8 cellular contexts compared by ENCODE assay signal in genomic region chr15:42736793-42737528, GRCh38. TPM values are rescaled to one million over a fixed set of nuclear protein-coding genes. Genes with fewer than 3 reads are reported as not detected.
DNase-seq lines count a peak whose midpoint lies in the region; ATAC-seq and TF ChIP-seq lines count a peak whose summit lies in the region.

TSS of gene CDAN1 (minus strand) at chr15:42737128. CDS start at chr15:42737102, 26 bp downstream.

- TF ChIP-seq CTCF in Peyer's patch (IDR thresholded peaks at IDR 0.05), result peak in 2 of 6 experiments; percentile 17 to 19
- TF ChIP-seq CTCF in esophagus muscularis mucosa (IDR thresholded peaks at IDR 0.05), result peak in 2 of 3 experiments; percentile 13 to 33

- no peaks in the 10 kb centered on the region for H3K27me3 Mint-ChIP-seq in activated T-cell treated with anti-CD3 and anti-CD28 coated beads, Interleukin-2, amount 50 U/mL, for 4 hours (ENCODE audit: low read depth)

- intact Hi-C loops in esophagus muscularis mucosa (cut with DNase I), result loop anchor here (10.0 kb wide), 1 partner anchor 188 kb away; the partner anchor contains the start of gene TTBK2

- H3K36me3 Mint-ChIP-seq in activated T-cell treated with anti-CD3 and anti-CD28 coated beads, Interleukin-2, amount 50 U/mL, for 4 hours (ENCODE audit: insufficient read depth), result peaks cover 15% of the 10 kb centered on the region

- H3K4me3 Mint-ChIP-seq in activated T-cell treated with anti-CD3 and anti-CD28 coated beads, Interleukin-2, amount 50 U/mL, for 4 hours, result peak within 1 kb of the TSS; percentile 79

- H3K4me3 ChIP-seq in Peyer's patch (peak within 1 kb of the TSS; percentile 89 to 94 (median 93)), esophagus muscularis mucosa (peak within 1 kb of the TSS; percentile 69 to 92 (median 86)), muscle layer of duodenum (ENCODE audit: low read depth in 1 of 2, low read length in 2 of 2) (peak within 1 kb of the TSS; percentile 78 to 90)

- peak within 1 kb of the TSS; percentile 79 to 88 (median 80) for H3K27ac ChIP-seq in Peyer's patch
- H3K27ac ChIP-seq in esophagus muscularis mucosa (replicated peaks in 1 of 4), result peak within 1 kb of the TSS; percentile 89 to 93 (median 92)
- peak within 1 kb of the TSS; percentile 80 for H3K27ac ChIP-seq in muscle layer of duodenum (ENCODE audit: low read length)

- WGBS in esophagus muscularis mucosa, result under 1% methylated on average over 7 of the region's 76 CpGs

- H3K27me3 ChIP-seq in Peyer's patch (no peaks in the 10 kb centered on the region), esophagus muscularis mucosa (no peaks in the 10 kb centered on the region), muscle layer of duodenum (ENCODE audit: low read depth, low read length) (no peaks in the 10 kb centered on the region)

- no peaks in the 10 kb centered on the region for H3K9me3 Mint-ChIP-seq in activated T-cell treated with anti-CD3 and anti-CD28 coated beads, Interleukin-2, amount 50 U/mL, for 4 hours

- peak; percentile 76 for ATAC-seq in GM21515 (IDR thresholded peaks at IDR 0.05; ENCODE audit: unreplicated experiment)
- peak; percentile 95 for ATAC-seq in activated T-cell treated with anti-CD3 and anti-CD28 coated beads, Interleukin-2, amount 50 U/mL, for 4 hours

- DNase-seq in D341Med (ENCODE audit: low spot score), result peak; percentile 100
- DNase-seq in HuH-7.5 (ENCODE audit: low spot score), result peak; percentile 93
- peak; percentile 79 to 96 (median 95) for DNase-seq in Peyer's patch
- DNase-seq in activated T-cell treated with anti-CD3 and anti-CD28 coated beads, Interleukin-2, amount 50 U/mL, for 4 hours, result peak; percentile 91
- DNase-seq in esophagus muscularis mucosa (ENCODE audit: extremely low spot score), result peak; percentile 97
- peak; percentile 85 to 88 for DNase-seq in stimulated activated CD8-positive, alpha-beta memory T cell treated with anti-CD3 and anti-CD28 coated beads, Interleukin-7, amount 100 ng/mL, for 1 hour (ENCODE audit: low read depth in 2 of 2)

- TF ChIP-seq POLR2A in Peyer's patch (IDR thresholded peaks at IDR 0.05), result peak; percentile 48 to 51
- TF ChIP-seq POLR2A in esophagus muscularis mucosa (IDR thresholded peaks at IDR 0.05; ENCODE audit: low read depth), result no peak

- H3K9me3 ChIP-seq in Peyer's patch (no peaks in the 10 kb centered on the region), esophagus muscularis mucosa (no peaks in the 10 kb centered on the region), muscle layer of duodenum (ENCODE audit: control insufficient read depth in 1 of 2, low read length in 2 of 2) (no peaks in the 10 kb centered on the region)

- peaks cover 22% of the 10 kb centered on the region for H3K4me1 Mint-ChIP-seq in activated T-cell treated with anti-CD3 and anti-CD28 coated beads, Interleukin-2, amount 50 U/mL, for 4 hours (ENCODE audit: low read depth)

- no peak for TF ChIP-seq EP300 in esophagus muscularis mucosa (IDR thresholded peaks at IDR 0.05)

- H3K4me1 ChIP-seq in Peyer's patch (peaks cover 0 to 18% (median 6%) of the 10 kb centered on the region in 4 donors), esophagus muscularis mucosa (peaks cover 22 to 40% (median 29%) of the 10 kb centered on the region in 4 donors), muscle layer of duodenum (ENCODE audit: control insufficient read depth in 1 of 2, insufficient read depth in 2 of 2, low read length in 2 of 2) (peaks cover 7 to 16% of the 10 kb centered on the region in 2 donors)

- peaks cover 0 to 22% (median 0%) of the 10 kb centered on the region in 3 donors for H3K36me3 ChIP-seq in Peyer's patch
- peaks cover 7 to 36% (median 27%) of the 10 kb centered on the region in 4 donors for H3K36me3 ChIP-seq in esophagus muscularis mucosa
- peaks cover 14 to 22% of the 10 kb centered on the region in 2 donors for H3K36me3 ChIP-seq in muscle layer of duodenum (ENCODE audit: control insufficient read depth in 1 of 2, insufficient read depth in 2 of 2, low read length in 2 of 2)

RNA-seq across cellular contexts. Expression of gene CDAN1, which starts in this region (rescaled TPM):
- total RNA-seq in Peyer's patch (10 to 100 TPM in 3 of 4 donors, 1 to 10 TPM in 1; 9.1 to 16.5 (median 10.7) TPM), esophagus muscularis mucosa (10 to 100 TPM in 3 of 4 donors, 1 to 10 TPM in 1; 8.9 to 12.8 (median 11.3) TPM)
- 10 to 100 TPM; 12.8 to 17.1 (median 13.7) TPM for total RNA-seq in activated T-cell treated with anti-CD3 and anti-CD28 coated beads, Interleukin-2, amount 50 U/mL, for 4 hours

Comparison
In these comparisons a context has a peak if more than half of its experiments do, and no peak if none do; other contexts are left out.
1. Peak in every context shown above with its lines: DNase-seq, ATAC-seq, H3K4me3 ChIP-seq and H3K27ac ChIP-seq.